In genomic region chr7:42012786-42013360, GRCh38 we compare ENCODE assay signal across 17 cellular contexts.
"Had no signal": no experiment of that assay in that cellular context is flagged by ENCODE, and none has a peak within 500 bp of the region (broad histone marks: within the 10 kb centered on the region; RNA-seq: fewer than 3 reads in every experiment).

No MANE protein-coding gene starts in this region.

- ATAC-seq: activated CD8-positive, alpha-beta memory T cell treated with anti-CD3 and anti-CD28 coated beads, Interleukin-2, amount 10 ng/mL, durations not matched to agents 7 days and 5 days; stimulated activated naive CD8-positive, alpha-beta T cell treated with anti-CD3 and anti-CD28 coated beads, Interleukin-15, amount 100 ng/mL, for 72 hours had no signal

- H3K4me1 ChIP-seq: breast epithelium had no signal

- H3K27me3 Mint-ChIP-seq: activated CD4-positive, alpha-beta memory T cell treated with anti-CD3 and anti-CD28 coated beads, Interleukin-2, amount 10 ng/mL, durations not matched to agents 7 days and 5 days; activated CD8-positive, alpha-beta memory T cell treated with anti-CD3 and anti-CD28 coated beads, Interleukin-2, amount 10 ng/mL, durations not matched to agents 7 days and 5 days; activated naive CD8-positive, alpha-beta T cell treated with anti-CD3 and anti-CD28 coated beads, Interleukin-2, amount 10 ng/mL, durations not matched to agents 7 days and 5 days had no signal

- H3K4me3 Mint-ChIP-seq: activated CD4-positive, alpha-beta memory T cell treated with anti-CD3 and anti-CD28 coated beads, Interleukin-2, amount 10 ng/mL, durations not matched to agents 7 days and 5 days; activated CD8-positive, alpha-beta memory T cell treated with anti-CD3 and anti-CD28 coated beads, Interleukin-2, amount 10 ng/mL, durations not matched to agents 7 days and 5 days; activated naive CD8-positive, alpha-beta T cell treated with anti-CD3 and anti-CD28 coated beads, Interleukin-2, amount 10 ng/mL, durations not matched to agents 7 days and 5 days; nephron; stimulated activated naive CD8-positive, alpha-beta T cell treated with anti-CD3 and anti-CD28 coated beads, Interleukin-15, amount 100 ng/mL, for 72 hours had no signal

- H3K4me3 ChIP-seq: breast epithelium, esophagus muscularis mucosa, hepatocyte, lung, suprapubic skin had no signal

- H3K27me3 ChIP-seq: breast epithelium, esophagus muscularis mucosa, hepatocyte, suprapubic skin had no signal

- H3K27ac ChIP-seq: breast epithelium, esophagus muscularis mucosa, hepatocyte, suprapubic skin had no signal

- H3K27ac Mint-ChIP-seq: activated CD4-positive, alpha-beta memory T cell treated with anti-CD3 and anti-CD28 coated beads, Interleukin-2, amount 10 ng/mL, durations not matched to agents 7 days and 5 days; activated CD8-positive, alpha-beta memory T cell treated with anti-CD3 and anti-CD28 coated beads, Interleukin-2, amount 10 ng/mL, durations not matched to agents 7 days and 5 days; activated naive CD8-positive, alpha-beta T cell treated with anti-CD3 and anti-CD28 coated beads, Interleukin-2, amount 10 ng/mL, durations not matched to agents 7 days and 5 days; stimulated activated naive CD8-positive, alpha-beta T cell treated with anti-CD3 and anti-CD28 coated beads, Interleukin-15, amount 100 ng/mL, for 72 hours had no signal

- H3K36me3 Mint-ChIP-seq: activated CD8-positive, alpha-beta memory T cell treated with anti-CD3 and anti-CD28 coated beads, Interleukin-2, amount 10 ng/mL, durations not matched to agents 7 days and 5 days had no signal

- DNase-seq: activated CD4-positive, alpha-beta memory T cell treated with anti-CD3 and anti-CD28 coated beads, Interleukin-2, amount 10 ng/mL, durations not matched to agents 7 days and 5 days; activated CD4-positive, alpha-beta T cell treated with anti-CD3 and anti-CD28 coated beads for 48 hours; activated CD4-positive, CD25-positive, alpha-beta regulatory T cell; activated CD8-positive, alpha-beta memory T cell treated with anti-CD3 and anti-CD28 coated beads, Interleukin-2, amount 10 ng/mL, durations not matched to agents 7 days and 5 days; activated naive CD4-positive, alpha-beta T cell treated with Interleukin-2 at 50 U/mL for 16 hours; activated naive CD8-positive, alpha-beta T cell treated with anti-CD3 and anti-CD28 coated beads, Interleukin-2, amount 10 ng/mL, durations not matched to agents 7 days and 5 days; amygdala; effector CD4-positive, alpha-beta T cell; midbrain; stimulated activated naive CD8-positive, alpha-beta T cell treated with anti-CD3 and anti-CD28 coated beads, Interleukin-15, amount 100 ng/mL, for 72 hours; T1000 had no signal

- H3K4me1 Mint-ChIP-seq: activated CD4-positive, alpha-beta memory T cell treated with anti-CD3 and anti-CD28 coated beads, Interleukin-2, amount 10 ng/mL, durations not matched to agents 7 days and 5 days; activated CD8-positive, alpha-beta memory T cell treated with anti-CD3 and anti-CD28 coated beads, Interleukin-2, amount 10 ng/mL, durations not matched to agents 7 days and 5 days; stimulated activated naive CD8-positive, alpha-beta T cell treated with anti-CD3 and anti-CD28 coated beads, Interleukin-15, amount 100 ng/mL, for 72 hours had no signal
